ENCODE assay signal across 10 cellular contexts in the genomic region with DNA sequence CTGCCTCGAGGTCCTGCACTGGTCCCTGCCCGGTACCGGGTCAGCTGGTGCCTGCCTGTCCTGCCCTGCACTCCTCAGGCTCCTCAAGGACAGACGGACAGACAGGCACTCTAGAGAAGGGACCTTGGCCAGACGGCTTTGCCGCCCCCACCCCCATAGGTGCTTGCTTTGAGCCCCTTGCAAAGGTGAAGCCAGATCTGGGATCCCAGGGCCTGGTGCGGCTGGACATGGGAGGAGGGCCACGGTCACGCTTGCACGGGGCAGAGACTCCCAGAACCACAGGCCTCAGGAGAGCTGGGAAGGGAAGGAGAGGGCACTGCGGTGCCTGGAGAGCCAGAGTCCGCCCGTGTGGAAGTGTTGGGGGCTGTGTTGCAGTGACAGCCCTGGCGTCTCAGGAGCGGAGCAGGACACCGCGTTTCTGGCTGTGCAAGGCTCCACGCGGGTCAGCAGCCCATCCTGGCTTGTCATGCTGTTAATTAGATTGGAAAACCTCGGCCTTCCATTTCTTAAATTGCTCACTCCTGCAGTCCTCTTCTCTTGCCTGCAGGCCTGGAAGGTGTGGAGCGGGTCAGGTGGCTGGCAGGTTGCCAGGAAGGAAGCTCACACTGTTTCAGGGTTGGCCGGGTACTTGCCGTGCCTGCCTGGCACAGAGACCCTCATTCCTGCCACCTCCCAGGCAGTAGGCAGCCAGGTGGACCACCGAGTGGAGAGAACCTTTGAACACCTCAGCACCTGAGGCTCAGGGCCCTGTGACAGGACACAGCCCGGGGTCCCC. TPM values are rescaled to one million over a fixed set of nuclear protein-coding genes. Genes with fewer than 3 reads are reported as not detected.
DNase-seq lines count a peak whose midpoint lies in the region; ATAC-seq and TF ChIP-seq lines count a peak whose summit lies in the region.
"Had no signal": no experiment of that assay in that cellular context is flagged by ENCODE, and none has a peak within 500 bp of the region (broad histone marks: within the 10 kb centered on the region; RNA-seq: fewer than 3 reads in every experiment).

No MANE protein-coding gene starts in this region.

- no peak overlapping the region for H2BK12ac ChIP-seq in neuronal stem cell (ENCODE audit: low read length)

- POLR2A ChIA-PET in Caco-2 (lab: Charles Lee), result interaction anchor here (1.2 kb wide), 1 partner anchor 9 kb away, joined by 4 read pairs; no protein-coding TSS in a partner anchor
- POLR2A ChIA-PET in CD4-positive, alpha-beta T cell (lab: Charles Lee), result no interaction called here

- H3K27ac ChIP-seq in esophagus squamous epithelium, result peak overlapping the region in 3 of 4 donors; percentile 29 to 75 (median 61)
- no peak overlapping the region for H3K27ac ChIP-seq in neuronal stem cell (replicated peaks; ENCODE audit: low read length)
- no peak overlapping the region for H3K27ac ChIP-seq in CD4-positive, alpha-beta T cell (ENCODE audit: low read depth, low read length)

- H3K4me3 Mint-ChIP-seq in Caco-2 (ENCODE audit: unreplicated experiment), result no peak overlapping the region
- H3K4me3 Mint-ChIP-seq in CD4-positive, alpha-beta T cell, result no peak overlapping the region
- H3K4me3 Mint-ChIP-seq in activated T-cell treated with anti-CD3 and anti-CD28 coated beads, Interleukin-2, amount 50 U/mL, for 72 hours, result no peak overlapping the region

- peak overlapping the region; percentile 53 for H2BK5ac ChIP-seq in neuronal stem cell (ENCODE audit: low read length)

- CTCF ChIA-PET in Caco-2 (lab: Charles Lee), result interaction anchor here (1.7 kb wide), 1 partner anchor 14 kb away, joined by 6 read pairs; no protein-coding TSS in a partner anchor
- CTCF ChIA-PET in CD4-positive, alpha-beta T cell (lab: Charles Lee), result no interaction called here

- H3K4me1 ChIP-seq in Caco-2 (peaks cover 28% of the 10 kb centered on the region), esophagus squamous epithelium (peaks cover 20 to 50% (median 20%) of the 10 kb centered on the region in 3 donors), neuronal stem cell (ENCODE audit: control insufficient read depth in 2 of 2, insufficient read depth in 1 of 2, low read depth in 1 of 2, low read length in 2 of 2) (peaks cover 9 to 16% of the 10 kb centered on the region in 2 donors)

- H3K4me3 ChIP-seq in Caco-2 (ENCODE audit: low read depth, low read length) (no peak overlapping the region), esophagus squamous epithelium (no peak overlapping the region), neuronal stem cell (ENCODE audit: low read length in 2 of 2) (peak overlapping the region in 1 of 2 donors; percentile 9)
- H3K4me3 ChIP-seq: GM12878 had no signal

- peak overlapping the region; percentile 94 for H2AK5ac ChIP-seq in neuronal stem cell (ENCODE audit: low read depth, low read length)

- H3K9me3 ChIP-seq in Caco-2 (no peaks in the 10 kb centered on the region), esophagus squamous epithelium (no peaks in the 10 kb centered on the region), neuronal stem cell (replicated peaks in 1 of 2; ENCODE audit: control insufficient read depth in 2 of 2, insufficient read depth in 1 of 2, low read depth in 1 of 2, low read length in 2 of 2) (peaks cover 0 to 2% of the 10 kb centered on the region in 2 donors)
- H3K9me3 ChIP-seq in CD4-positive, alpha-beta T cell (ENCODE audit: control insufficient read depth, low read length), result no peaks in the 10 kb centered on the region

- no peak for DNase-seq in Caco-2
- DNase-seq in NCI-H2227 (lab: John Stamatoyannopoulos, UW; ENCODE audit: unreplicated experiment), result peak; percentile 76
- no peak for DNase-seq in esophagus squamous epithelium (lab: John Stamatoyannopoulos, UW)
- DNase-seq in neuronal stem cell (ENCODE audit: low spot score), result no peak
- no peak for DNase-seq in superior temporal gyrus (ENCODE audit: extremely low spot score)
- no peak for DNase-seq in CD4-positive, alpha-beta T cell
- no peak for DNase-seq in hypothalamus (lab: John Stamatoyannopoulos, UW)
- no peak for DNase-seq in activated T-cell treated with anti-CD3 and anti-CD28 coated beads, Interleukin-2, amount 50 U/mL, for 72 hours
- DNase-seq: Kasumi-1 had no signal

- H3K23ac ChIP-seq in neuronal stem cell (ENCODE audit: low read depth, low read length, poor library complexity), result peak overlapping the region; percentile 80

- H3K27ac Mint-ChIP-seq in Caco-2 (ENCODE audit: unreplicated experiment), result peak overlapping the region; percentile 48
- H3K27ac Mint-ChIP-seq in CD4-positive, alpha-beta T cell, result no peak overlapping the region
- no peak overlapping the region for H3K27ac Mint-ChIP-seq in activated T-cell treated with anti-CD3 and anti-CD28 coated beads, Interleukin-2, amount 50 U/mL, for 72 hours

- H3K9me3 Mint-ChIP-seq in Caco-2 (ENCODE audit: unreplicated experiment), result no peaks in the 10 kb centered on the region
- H3K9me3 Mint-ChIP-seq in CD4-positive, alpha-beta T cell, result no peaks in the 10 kb centered on the region
- no peaks in the 10 kb centered on the region for H3K9me3 Mint-ChIP-seq in activated T-cell treated with anti-CD3 and anti-CD28 coated beads, Interleukin-2, amount 50 U/mL, for 72 hours

- H3K36me3 ChIP-seq in Caco-2 (ENCODE audit: control insufficient read depth, insufficient read depth, low read length), result no peaks in the 10 kb centered on the region
- no peaks in the 10 kb centered on the region for H3K36me3 ChIP-seq in esophagus squamous epithelium
- H3K36me3 ChIP-seq in neuronal stem cell (replicated peaks in 1 of 2; ENCODE audit: control insufficient read depth in 2 of 2, insufficient read depth in 2 of 2, low read length in 2 of 2), result peaks cover 0 to 6% of the 10 kb centered on the region in 2 donors

- H3K27me3 ChIP-seq in Caco-2 (replicated peaks; ENCODE audit: control insufficient read depth, insufficient read depth, low read length) (no peaks in the 10 kb centered on the region), esophagus squamous epithelium (peaks cover 0 to 6% (median 0%) of the 10 kb centered on the region in 4 donors), neuronal stem cell (ENCODE audit: control insufficient read depth in 3 of 3, insufficient read depth in 3 of 3, low read depth in 1 of 3, low read length in 3 of 3) (peaks cover 0 to 36% (median 0%) of the 10 kb centered on the region in 3 experiments)
- no peaks in the 10 kb centered on the region for H3K27me3 ChIP-seq in CD4-positive, alpha-beta T cell (ENCODE audit: control insufficient read depth, insufficient read depth, low read length)

- ATAC-seq in CD4-positive, alpha-beta T cell (ENCODE audit: poor library complexity), result no peak
- ATAC-seq in activated T-cell treated with anti-CD3 and anti-CD28 coated beads, Interleukin-2, amount 50 U/mL, for 72 hours (replicated peaks in 1 of 2), result no peak
- ATAC-seq: GM12878 had no signal

- no peak overlapping the region for H2AFZ ChIP-seq in neuronal stem cell (ENCODE audit: low read length)

- H3K79me1 ChIP-seq in neuronal stem cell (ENCODE audit: low read depth, low read length), result peaks cover 29% of the 10 kb centered on the region

- no peak overlapping the region for H4K91ac ChIP-seq in neuronal stem cell (ENCODE audit: low read depth, low read length, poor library complexity)

- peaks cover 52% of the 10 kb centered on the region for H3K36me3 Mint-ChIP-seq in Caco-2 (ENCODE audit: insufficient read depth, unreplicated experiment)
- H3K36me3 Mint-ChIP-seq in CD4-positive, alpha-beta T cell (ENCODE audit: low read depth), result no peaks in the 10 kb centered on the region
- H3K36me3 Mint-ChIP-seq in activated T-cell treated with anti-CD3 and anti-CD28 coated beads, Interleukin-2, amount 50 U/mL, for 72 hours (ENCODE audit: insufficient read depth in 2 of 2), result no peaks in the 10 kb centered on the region

- peaks cover 19% of the 10 kb centered on the region for H3K4me1 Mint-ChIP-seq in Caco-2 (ENCODE audit: low read depth, unreplicated experiment)
- H3K4me1 Mint-ChIP-seq in CD4-positive, alpha-beta T cell (ENCODE audit: low read depth), result no peaks in the 10 kb centered on the region
- H3K4me1 Mint-ChIP-seq in activated T-cell treated with anti-CD3 and anti-CD28 coated beads, Interleukin-2, amount 50 U/mL, for 72 hours (ENCODE audit: low read depth), result no peaks in the 10 kb centered on the region

- intact Hi-C loops in Caco-2 (cut with micrococcal nuclease; ENCODE audit: unreplicated experiment), result no loop called here
- intact Hi-C loops in esophagus squamous epithelium (cut with DNase I), result no loop called here
- intact Hi-C loops in CD4-positive, alpha-beta T cell (cut with DNase I, micrococcal nuclease), result no loop called here

- peak overlapping the region; percentile 76 for H3K4ac ChIP-seq in neuronal stem cell (ENCODE audit: low read length)

- H2BK15ac ChIP-seq in neuronal stem cell (ENCODE audit: low read length), result no peak overlapping the region

- peak overlapping the region; percentile 64 for H3K18ac ChIP-seq in neuronal stem cell (ENCODE audit: low read length)

- H3K27me3 Mint-ChIP-seq in Caco-2 (ENCODE audit: insufficient read depth, unreplicated experiment), result no peaks in the 10 kb centered on the region
- peaks cover 4% of the 10 kb centered on the region for H3K27me3 Mint-ChIP-seq in CD4-positive, alpha-beta T cell
- no peaks in the 10 kb centered on the region for H3K27me3 Mint-ChIP-seq in activated T-cell treated with anti-CD3 and anti-CD28 coated beads, Interleukin-2, amount 50 U/mL, for 72 hours (ENCODE audit: low read depth)

- no peak overlapping the region for H3K4me2 ChIP-seq in neuronal stem cell (ENCODE audit: insufficient read depth, low read length, poor library complexity, severe bottlenecking)

- no TSS peak for BruUV-seq in Caco-2 (replicated peaks; lab: Mats Ljungman, UMichigan)

- WGBS in esophagus squamous epithelium, 2 donors, result 58% methylated on average over 9 to 12 of the region's 25 CpGs
- WGBS in neuronal stem cell (ENCODE audit: extremely low coverage in 2 of 2, insufficient read length in 2 of 2, insufficient replicate concordance in 1 of 2), 2 donors, result no CpG with 5 or more reads among the region's 25 CpGs

- peak overlapping the region; percentile 65 for H4K8ac ChIP-seq in neuronal stem cell (ENCODE audit: low read depth, low read length)

- no peak overlapping the region for H2BK120ac ChIP-seq in neuronal stem cell (ENCODE audit: low read depth, low read length)

- peak overlapping the region; percentile 94 for H3K14ac ChIP-seq in neuronal stem cell (ENCODE audit: low read length)

- peak overlapping the region; percentile 77 for H3K9ac ChIP-seq in neuronal stem cell (ENCODE audit: low read depth, low read length, poor library complexity)

- TF ChIP-seq CTCF in Caco-2 (IDR thresholded peaks at IDR 0.05; ENCODE audit: insufficient read depth in 1 of 2, low read depth in 1 of 2, low read length in 1 of 2, severe bottlenecking in 1 of 2, unreplicated experiment in 1 of 2) (no peak), esophagus squamous epithelium (IDR thresholded peaks at IDR 0.05) (peak in 1 of 6 experiments; percentile 11)
- no peak for TF ChIP-seq CTCF in CD4-positive, alpha-beta T cell (IDR thresholded peaks at IDR 0.05)

- TF ChIP-seq POLR2A in esophagus squamous epithelium (IDR thresholded peaks at IDR 0.05), result no peak

RNA-seq across cellular contexts. Expression of gene COL18A1, which starts 16.3 kb away (rescaled TPM):
- 160 and 170 TPM in 2 replicates for total RNA-seq in Caco-2 (2022)
- total RNA-seq in esophagus squamous epithelium, result 10 to 100 TPM; 38.9 to 69.0 (median 52.5) TPM
- polyA plus RNA-seq in neuronal stem cell (2013, experiment 1 of 2), result 42.5 TPM
- polyA plus RNA-seq in neuronal stem cell (2013, experiment 2 of 2), result 42.1 TPM
- 10 to 100 TPM; 15.2 to 16.0 TPM for total RNA-seq in CD4-positive, alpha-beta T cell
- 1 to 10 TPM; 4.9 to 7.5 TPM for total RNA-seq in activated T-cell treated with anti-CD3 and anti-CD28 coated beads, Interleukin-2, amount 50 U/mL, for 72 hours

Comparison
In these comparisons a context has a peak if more than half of its experiments do, and no peak if none do; other contexts are left out.
1. H3K27ac ChIP-seq: peak in esophagus squamous epithelium (3 of 4); none in neuronal stem cell (single experiment) and CD4-positive, alpha-beta T cell (single experiment).